Comparison of ENCODE assay signal across 1 cellular context in genomic region chr9:7121055-7121454, GRCh38.
TF ChIP-seq lines count a peak whose summit lies in the region.

No MANE protein-coding gene starts in this region.

TF ChIP-seq in GM12878, 131 proteins besides CTCF, POLR2A, EP300 and RAD21:
- TF ChIP-seq PKNOX1 (IDR thresholded peaks at IDR 0.05) (peak; percentile 72; the same call in 1 of the 2 replicates), RELB (IDR thresholded peaks at IDR 0.05; ENCODE audit: low read depth) (peak; percentile 67; the same call in 1 of the 2 replicates), ZBTB33 (IDR thresholded peaks at IDR 0.05) (peak; percentile 89; the same call in 1 of the 2 replicates), IRF3 (IDR thresholded peaks at IDR 0.05) (no peak), SKIL (IDR thresholded peaks at IDR 0.05; ENCODE audit: low read depth, poor library complexity, severe bottlenecking) (peak; percentile 35), PAX5 (IDR thresholded peaks at IDR 0.05; ENCODE audit: borderline replicate concordance, low read depth, low read length) (0 out of 2 replicates have a peak, but pooled peaks have one; percentile 20), BHLHE40 (IDR thresholded peaks at IDR 0.05; ENCODE audit: borderline replicate concordance in 1 of 2, low read depth in 2 of 2, low read length in 1 of 2) (0 out of 4 replicates have a peak, but pooled peaks of 1 of the 2 experiments have one; percentile 5), TARDBP (IDR thresholded peaks at IDR 0.05; ENCODE audit: borderline replicate concordance) (no peak), SRF (IDR thresholded peaks at IDR 0.05; ENCODE audit: low read depth in 2 of 2, low read length in 2 of 2) (no peak), BACH1 (IDR thresholded peaks at IDR 0.05; ENCODE audit: borderline replicate concordance) (peak; percentile 73; the same call in 1 of the 2 replicates), SPI1 (IDR thresholded peaks at IDR 0.05; ENCODE audit: borderline replicate concordance, insufficient read depth, low read depth, low read length) (peak; percentile 76; the same call in 1 of the 2 replicates), ATF2 (IDR thresholded peaks at IDR 0.05; ENCODE audit: low read length) (peak; percentile 47; the same call in 1 of the 2 replicates), BCL3 (IDR thresholded peaks at IDR 0.05; ENCODE audit: borderline replicate concordance, insufficient read depth, low read depth, low read length, poor library complexity, severe bottlenecking) (no peak), RUNX3 (IDR thresholded peaks at IDR 0.05; ENCODE audit: low read length) (peak; percentile 76), TCF12 (IDR thresholded peaks at IDR 0.05; ENCODE audit: low read depth, low read length) (0 out of 2 replicates have a peak, but pooled peaks have one; percentile 36)
